ENCODE assay signal across 36 cellular contexts in genomic region chr3:83302091-83302490, GRCh38.
"Had no signal": no experiment of that assay in that cellular context is flagged by ENCODE, and none has a peak within 500 bp of the region (broad histone marks: within the 10 kb centered on the region; RNA-seq: fewer than 3 reads in every experiment).

No MANE protein-coding gene starts in this region.

- DNase-seq: Karpas-422, Kasumi-1, MG63, MM.1S, MV-4-11, NCI-H1048, NCI-H1092, NCI-H1092 treated with DMSO at 0.1 percent for 48 hours, NCI-H1105, NCI-H1105 treated with DMSO at 0.1 percent for 48 hours, NCI-H1417, NCI-H1417 treated with DMSO at 0.1 percent for 48 hours, NCI-H1436, NCI-H1436 treated with DMSO at 0.1 percent for 48 hours, NCI-H146, NCI-H1694, NCI-H1694 treated with DMSO at 0.1 percent for 48 hours, NCI-H187, NCI-H187 treated with DMSO at 0.1 percent for 48 hours, NCI-H1930, NCI-H2029, NCI-H2029 treated with DMSO at 0.1 percent for 48 hours, NCI-H2081, NCI-H2081 treated with DMSO at 0.1 percent for 48 hours, NCI-H2107, NCI-H2171, NCI-H2171 treated with DMSO at 0.1 percent for 48 hours, NCI-H2227 treated with DMSO at 0.1 percent for 48 hours, NCI-H226, NCI-H345, NCI-H446, NCI-H446 treated with DMSO at 0.1 percent for 48 hours, NCI-H510A, NCI-H510A treated with DMSO at 0.1 percent for 48 hours, NCI-H524, NCI-H524 treated with DMSO at 0.1 percent for 48 hours had no signal

- H3K4me3 ChIP-seq: MG63 had no signal

- H3K27me3 ChIP-seq: MG63 had no signal

- H3K9me3 ChIP-seq: MG63 had no signal

- H3K36me3 ChIP-seq: MG63 had no signal
